Comparison of ENCODE assay signal across 26 cellular contexts in the genomic region with DNA sequence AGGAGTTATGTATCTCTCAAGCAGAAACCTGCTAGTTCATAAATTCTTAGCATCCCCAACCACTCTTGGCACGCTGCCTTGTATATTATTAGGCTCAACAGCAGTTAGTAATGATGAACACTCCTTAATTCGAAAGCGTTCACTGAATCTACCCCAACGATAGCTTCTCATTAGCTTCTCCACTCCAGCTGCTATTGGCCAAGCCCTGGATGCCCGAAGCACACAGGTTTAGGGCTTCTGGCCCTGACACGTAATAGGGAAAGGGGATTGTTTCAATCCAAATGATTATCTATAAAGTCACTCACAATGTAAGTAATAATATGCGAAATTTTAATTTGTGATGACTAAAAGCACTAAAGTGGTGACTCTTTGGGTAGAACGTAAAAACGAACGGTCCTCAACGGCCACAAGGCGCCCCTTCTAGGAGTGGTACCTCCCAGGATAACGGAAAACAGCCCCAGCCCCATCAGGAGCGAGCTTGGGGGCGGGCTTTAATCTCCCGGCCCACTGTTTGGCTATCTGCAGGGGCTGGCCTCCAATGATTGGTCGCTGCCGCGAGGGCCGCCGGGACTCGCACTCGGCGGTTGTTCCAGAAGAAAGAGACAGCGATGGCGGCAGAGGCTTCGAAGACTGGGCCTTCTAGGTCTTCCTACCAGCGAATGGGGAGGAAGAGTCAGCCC. TPM values are rescaled to one million over a fixed set of nuclear protein-coding genes. Genes with fewer than 3 reads are reported as not detected.
DNase-seq lines count a peak whose midpoint lies in the region; ATAC-seq and TF ChIP-seq lines count a peak whose summit lies in the region.
"Had no signal": no experiment of that assay in that cellular context is flagged by ENCODE, and none has a peak within 500 bp of the region (broad histone marks: within the 10 kb centered on the region; RNA-seq: fewer than 3 reads in every experiment).

A gene with protein sequence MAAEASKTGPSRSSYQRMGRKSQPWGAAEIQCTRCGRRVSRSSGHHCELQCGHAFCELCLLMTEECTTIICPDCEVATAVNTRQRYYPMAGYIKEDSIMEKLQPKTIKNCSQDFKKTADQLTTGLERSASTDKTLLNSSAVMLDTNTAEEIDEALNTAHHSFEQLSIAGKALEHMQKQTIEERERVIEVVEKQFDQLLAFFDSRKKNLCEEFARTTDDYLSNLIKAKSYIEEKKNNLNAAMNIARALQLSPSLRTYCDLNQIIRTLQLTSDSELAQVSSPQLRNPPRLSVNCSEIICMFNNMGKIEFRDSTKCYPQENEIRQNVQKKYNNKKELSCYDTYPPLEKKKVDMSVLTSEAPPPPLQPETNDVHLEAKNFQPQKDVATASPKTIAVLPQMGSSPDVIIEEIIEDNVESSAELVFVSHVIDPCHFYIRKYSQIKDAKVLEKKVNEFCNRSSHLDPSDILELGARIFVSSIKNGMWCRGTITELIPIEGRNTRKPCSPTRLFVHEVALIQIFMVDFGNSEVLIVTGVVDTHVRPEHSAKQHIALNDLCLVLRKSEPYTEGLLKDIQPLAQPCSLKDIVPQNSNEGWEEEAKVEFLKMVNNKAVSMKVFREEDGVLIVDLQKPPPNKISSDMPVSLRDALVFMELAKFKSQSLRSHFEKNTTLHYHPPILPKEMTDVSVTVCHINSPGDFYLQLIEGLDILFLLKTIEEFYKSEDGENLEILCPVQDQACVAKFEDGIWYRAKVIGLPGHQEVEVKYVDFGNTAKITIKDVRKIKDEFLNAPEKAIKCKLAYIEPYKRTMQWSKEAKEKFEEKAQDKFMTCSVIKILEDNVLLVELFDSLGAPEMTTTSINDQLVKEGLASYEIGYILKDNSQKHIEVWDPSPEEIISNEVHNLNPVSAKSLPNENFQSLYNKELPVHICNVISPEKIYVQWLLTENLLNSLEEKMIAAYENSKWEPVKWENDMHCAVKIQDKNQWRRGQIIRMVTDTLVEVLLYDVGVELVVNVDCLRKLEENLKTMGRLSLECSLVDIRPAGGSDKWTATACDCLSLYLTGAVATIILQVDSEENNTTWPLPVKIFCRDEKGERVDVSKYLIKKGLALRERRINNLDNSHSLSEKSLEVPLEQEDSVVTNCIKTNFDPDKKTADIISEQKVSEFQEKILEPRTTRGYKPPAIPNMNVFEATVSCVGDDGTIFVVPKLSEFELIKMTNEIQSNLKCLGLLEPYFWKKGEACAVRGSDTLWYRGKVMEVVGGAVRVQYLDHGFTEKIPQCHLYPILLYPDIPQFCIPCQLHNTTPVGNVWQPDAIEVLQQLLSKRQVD (N-terminal part only) (plus strand): TSS at position 574 of the 680 bp plus-strand sequence. CDS start 35 bp downstream, at position 609.

- H3K9me3 ChIP-seq in T-helper 17 cell (ENCODE audit: control insufficient read depth, low read length, poor library complexity, severe bottlenecking) = no peaks in the 10 kb centered on the region
- no peaks in the 10 kb centered on the region for H3K9me3 ChIP-seq in testis
- H3K9me3 ChIP-seq: BE2C had no signal

- DNase-seq in left ventricle myocardium superior (no peak), left cardiac atrium (no peak), T-helper 17 cell (no peak), left lobe of liver (ENCODE audit: low spot score) (no peak), testis (peak; percentile 85), kidney tubule cell (ENCODE audit: low spot score) (no peak), NCI-H187 treated with DMSO at 0.1 percent for 48 hours (lab: John Stamatoyannopoulos, UW) (no peak)
- DNase-seq: BE2C, DMS53, NCI-H1048, NCI-H1417, NCI-H1694, NCI-H2081, NCI-H2227 treated with DMSO at 0.1 percent for 48 hours, NCI-H526 treated with DMSO at 0.1 percent for 48 hours, SHP77 treated with DMSO at 0.1 percent for 48 hours had no signal

- no peaks in the 10 kb centered on the region for H3K36me3 ChIP-seq in testis (ENCODE audit: low read depth, missing control alignments)
- H3K36me3 ChIP-seq: BE2C had no signal

- H3K4me3 Mint-ChIP-seq in T-helper 17 cell = peak within 1 kb of the TSS; percentile 28
- H3K4me3 Mint-ChIP-seq: CD14-positive monocyte had no signal

- peak; percentile 36 for ATAC-seq in left ventricle myocardium superior
- no peak for ATAC-seq in left cardiac atrium
- peak; percentile 64 for ATAC-seq in T-helper 17 cell
- peak; percentile 33 for ATAC-seq in left lobe of liver
- ATAC-seq in GM21390 (IDR thresholded peaks at IDR 0.05; ENCODE audit: unreplicated experiment) = no peak
- ATAC-seq: Panc1 had no signal

- H3K36me3 Mint-ChIP-seq in T-helper 17 cell (ENCODE audit: low read depth) = peaks cover 2% of the 10 kb centered on the region
- H3K36me3 Mint-ChIP-seq: CD14-positive monocyte, IgD-negative memory B cell had no signal

- H3K27ac Mint-ChIP-seq in T-helper 17 cell = no peak within 1 kb of the TSS
- H3K27ac Mint-ChIP-seq: CD14-positive monocyte, IgD-negative memory B cell had no signal

- H3K4me1 ChIP-seq in testis = no peaks in the 10 kb centered on the region
- H3K4me1 ChIP-seq: BE2C had no signal

- peaks cover 4% of the 10 kb centered on the region for H3K4me1 Mint-ChIP-seq in T-helper 17 cell
- H3K4me1 Mint-ChIP-seq: CD14-positive monocyte, IgD-negative memory B cell had no signal

- no peaks in the 10 kb centered on the region for H3K27me3 ChIP-seq in testis
- H3K27me3 ChIP-seq: BE2C had no signal

- intact Hi-C loops in left ventricle myocardium superior (cut with micrococcal nuclease) (no loop called here), left cardiac atrium (cut with DNase I) (no loop called here), testis (cut with DNase I; ENCODE audit: low total_unique reads) (no loop called here)

- 78 to 82% methylated on average over 24 to 28 of the region's 28 CpGs for WGBS in testis, 2 donors

- peaks cover 15% of the 10 kb centered on the region for H3K27me3 Mint-ChIP-seq in T-helper 17 cell

- TF ChIP-seq CTCF in testis (IDR thresholded peaks at IDR 0.05) = no peak

- TF ChIP-seq POLR2A in testis (IDR thresholded peaks at IDR 0.05) = no peak

- H3K27ac ChIP-seq in testis = peak within 1 kb of the TSS; percentile 36 to 68
- H3K27ac ChIP-seq: 22Rv1 had no signal

- H3K4me3 ChIP-seq in testis = peak within 1 kb of the TSS; percentile 54 to 58

RNA-seq across cellular contexts. Expression of the gene that starts here (rescaled TPM):
- total RNA-seq in left ventricle myocardium superior (not detected), left cardiac atrium (not detected), T-helper 17 cell (1 to 10 TPM in 1 of 2 donors, under 1 TPM in 1; 0.50 to 1.1 TPM), left lobe of liver (0.33 TPM), testis (10 to 100 TPM; 29.6 to 52.8 TPM)
- polyA plus RNA-seq in testis (ENCODE audit: insufficient read depth, low read depth, low replicate concordance) = 36.9 TPM
- total RNA-seq: Daoy, G401, H4, NCI-H460, OCI-LY7 had no signal
- polyA plus RNA-seq: CD14-positive monocyte, IgD-negative memory B cell had no signal

Comparison
In these comparisons a context has a peak if more than half of its experiments do, and no peak if none do; other contexts are left out.
1. RNA of the gene that starts here (total RNA-seq): 29.6 to 52.8 TPM in testis; 0.50 to 1.1 TPM in T-helper 17 cell, 0.33 TPM in left lobe of liver (single experiment), not detected in left ventricle myocardium superior (single experiment) and not detected in left cardiac atrium; every median in the first group is over 10 times any median in the second.
2. Peak in ATAC-seq in left ventricle myocardium superior; RNA of the gene not detected or under 1 TPM.
3. Peak in ATAC-seq in left lobe of liver; RNA of the gene not detected or under 1 TPM.